In the genomic region with DNA sequence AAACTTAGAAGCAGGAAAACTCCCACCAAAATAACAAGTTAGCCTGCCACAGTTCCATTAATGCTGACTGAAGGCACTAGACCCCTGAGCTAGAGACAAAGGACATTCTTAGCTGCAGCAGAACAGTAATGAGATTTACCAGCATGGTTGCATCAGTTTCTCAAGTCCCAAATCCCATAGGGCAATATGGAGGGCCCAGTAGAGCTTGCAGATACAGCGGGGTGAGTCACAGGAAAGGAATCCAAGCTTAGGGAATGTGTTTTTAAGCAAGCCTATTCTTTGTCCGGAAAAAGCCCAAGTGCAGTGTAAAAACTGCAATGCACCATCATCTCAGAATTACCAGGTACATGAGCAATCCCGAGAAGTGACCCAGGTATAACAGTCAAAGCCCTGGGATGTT, we compare ENCODE assay signal across 13 cellular contexts. TPM values are rescaled to one million over a fixed set of nuclear protein-coding genes. Genes with fewer than 3 reads are reported as not detected.
DNase-seq lines count a peak whose midpoint lies in the region; ATAC-seq, FAIRE-seq and TF ChIP-seq lines count a peak whose summit lies in the region.
"Had no signal": no experiment of that assay in that cellular context is flagged by ENCODE, and none has a peak within 500 bp of the region (broad histone marks: within the 10 kb centered on the region; RNA-seq: fewer than 3 reads in every experiment).

No MANE protein-coding gene starts in this region.

- CTCF ChIA-PET in A549 (lab: Yijun Ruan, JAX) = no interaction called here

- no peak for TF ChIP-seq EP300 in A549 (IDR thresholded peaks at IDR 0.05)
- TF ChIP-seq EP300 in esophagus muscularis mucosa (IDR thresholded peaks at IDR 0.05) = no peak

- H3K4me3 ChIP-seq in A549 = no peak overlapping the region
- H3K4me3 ChIP-seq in hepatocyte = no peak overlapping the region
- H3K4me3 ChIP-seq in small intestine (ENCODE audit: low read depth in 1 of 2, low read length in 2 of 2) = no peak overlapping the region
- H3K4me3 ChIP-seq in esophagus muscularis mucosa = no peak overlapping the region
- H3K4me3 ChIP-seq in lower lobe of right lung = no peak overlapping the region
- H3K4me3 ChIP-seq: prostate gland had no signal

- H4K20me1 ChIP-seq in hepatocyte (ENCODE audit: insufficient read depth, poor library complexity, severe bottlenecking) = no peaks in the 10 kb centered on the region

- H3K4me2 ChIP-seq in A549 (0 out of 3 replicates have a peak overlapping the region, but pooled peaks have one; percentile 14), hepatocyte (no peak overlapping the region)

- H3K9me2 ChIP-seq in hepatocyte (replicated peaks; ENCODE audit: insufficient read depth) = no peaks in the 10 kb centered on the region

- no peak overlapping the region for H2AFZ ChIP-seq in hepatocyte

- TF ChIP-seq RAD21 in A549 (conservative IDR thresholded peaks at IDR 0.05 in 1 of 2, IDR thresholded peaks at IDR 0.05 in 1 of 2) = no peak

- TF ChIP-seq CTCF in A549 (IDR thresholded peaks at IDR 0.05) (no peak), hepatocyte (IDR thresholded peaks at IDR 0.05; ENCODE audit: poor library complexity) (no peak), esophagus muscularis mucosa (IDR thresholded peaks at IDR 0.05) (no peak), lower lobe of right lung (IDR thresholded peaks at IDR 0.05) (no peak)

- H3K36me3 ChIP-seq in hepatocyte (replicated peaks; ENCODE audit: insufficient read depth, low read depth) = no peaks in the 10 kb centered on the region
- no peaks in the 10 kb centered on the region for H3K36me3 ChIP-seq in small intestine (ENCODE audit: control insufficient read depth in 2 of 2, insufficient read depth in 2 of 2, low read length in 2 of 2)
- H3K36me3 ChIP-seq in esophagus muscularis mucosa = no peaks in the 10 kb centered on the region
- no peaks in the 10 kb centered on the region for H3K36me3 ChIP-seq in lower lobe of right lung
- H3K36me3 ChIP-seq: prostate gland had no signal

- TF ChIP-seq POLR2A in A549 (IDR thresholded peaks at IDR 0.05; ENCODE audit: low read length) (no peak), esophagus muscularis mucosa (IDR thresholded peaks at IDR 0.05; ENCODE audit: low read depth) (no peak)

- DNase-seq in A549 (ENCODE audit: low read depth in 1 of 2, low spot score in 1 of 2) = peak in 1 of 2 experiments; percentile 11
- DNase-seq in HK-2 (ENCODE audit: unreplicated experiment) = peak; percentile 26
- peak; percentile 84 for DNase-seq in amniotic epithelial cell (ENCODE audit: low read depth)
- DNase-seq in hepatocyte (ENCODE audit: low spot score) = peak; percentile 31
- no peak for DNase-seq in small intestine
- no peak for DNase-seq in esophagus muscularis mucosa (ENCODE audit: extremely low spot score)
- DNase-seq in NCI-H345 (lab: John Stamatoyannopoulos, UW) = no peak
- DNase-seq in lower lobe of right lung = no peak
- DNase-seq: NCI-H1694 treated with DMSO at 0.1 percent for 48 hours had no signal

- FAIRE-seq in A549 (lab: Jason Lieb, UNC) (no peak), small intestine (lab: Jason Lieb, UNC) (no peak)
- FAIRE-seq: GM12891 had no signal

- H3K27ac ChIP-seq in A549 (no peak overlapping the region), hepatocyte (no peak overlapping the region), small intestine (ENCODE audit: low read depth in 1 of 2, low read length in 1 of 2) (no peak overlapping the region), esophagus muscularis mucosa (replicated peaks in 1 of 4) (no peak overlapping the region), lower lobe of right lung (no peak overlapping the region)
- H3K27ac ChIP-seq: prostate gland had no signal

- no peaks in the 10 kb centered on the region for H3K79me2 ChIP-seq in hepatocyte

- ATAC-seq in A549 (no peak), lower lobe of right lung (no peak)

- 47% methylated on average over 3 of the region's 3 CpGs for WGBS in A549 (ENCODE audit: missing lambda C conversion rate)
- 60% methylated on average over 3 of the region's 3 CpGs for WGBS in hepatocyte (ENCODE audit: low lambda C conversion rate, missing lambda C conversion rate)
- WGBS in small intestine, 3 donors = 83 to 85% (median 84%) methylated on average over 3 of the region's 3 CpGs
- 79% methylated on average over 3 of the region's 3 CpGs for WGBS in esophagus muscularis mucosa

- H3K9me3 ChIP-seq in A549 = no peaks in the 10 kb centered on the region
- H3K9me3 ChIP-seq in hepatocyte (ENCODE audit: low read depth) = no peaks in the 10 kb centered on the region
- H3K9me3 ChIP-seq in small intestine (ENCODE audit: control insufficient read depth, low read depth) = no peaks in the 10 kb centered on the region
- H3K9me3 ChIP-seq in esophagus muscularis mucosa = no peaks in the 10 kb centered on the region
- H3K9me3 ChIP-seq in lower lobe of right lung = no peaks in the 10 kb centered on the region
- H3K9me3 ChIP-seq: prostate gland had no signal

- H3K27me3 ChIP-seq in hepatocyte = no peaks in the 10 kb centered on the region
- H3K27me3 ChIP-seq in small intestine (ENCODE audit: control insufficient read depth in 2 of 2, insufficient read depth in 2 of 2, low read length in 2 of 2) = no peaks in the 10 kb centered on the region
- no peaks in the 10 kb centered on the region for H3K27me3 ChIP-seq in esophagus muscularis mucosa
- H3K27me3 ChIP-seq in lower lobe of right lung (ENCODE audit: low read depth) = no peaks in the 10 kb centered on the region

- H3K4me1 ChIP-seq in A549 (no peaks in the 10 kb centered on the region), hepatocyte (ENCODE audit: insufficient read depth) (no peaks in the 10 kb centered on the region), small intestine (ENCODE audit: control insufficient read depth in 2 of 2, insufficient read depth in 1 of 2, low read depth in 1 of 2, low read length in 1 of 2) (no peaks in the 10 kb centered on the region), esophagus muscularis mucosa (peaks cover 0 to 9% (median 0%) of the 10 kb centered on the region in 4 donors), lower lobe of right lung (no peaks in the 10 kb centered on the region)
- H3K4me1 ChIP-seq: prostate gland had no signal

- POLR2A ChIA-PET in A549 (lab: Yijun Ruan, JAX) = no interaction called here

- intact Hi-C loops in esophagus muscularis mucosa (cut with DNase I) (no loop called here), lower lobe of right lung (cut with DNase I) (no loop called here)

TF ChIP-seq in A549, 52 proteins besides CTCF, POLR2A, EP300 and RAD21:
- TF ChIP-seq PHF8 (IDR thresholded peaks at IDR 0.05; ENCODE audit: borderline replicate concordance, low read depth) = no peak
- TF ChIP-seq BHLHE40 (IDR thresholded peaks at IDR 0.05; ENCODE audit: low read depth, low read length) = no peak
- TF ChIP-seq RCOR1 (IDR thresholded peaks at IDR 0.05; ENCODE audit: low read depth, low read length) = no peak
- TF ChIP-seq SREBF2 (IDR thresholded peaks at IDR 0.05) = no peak
- TF ChIP-seq, protein P1, sequence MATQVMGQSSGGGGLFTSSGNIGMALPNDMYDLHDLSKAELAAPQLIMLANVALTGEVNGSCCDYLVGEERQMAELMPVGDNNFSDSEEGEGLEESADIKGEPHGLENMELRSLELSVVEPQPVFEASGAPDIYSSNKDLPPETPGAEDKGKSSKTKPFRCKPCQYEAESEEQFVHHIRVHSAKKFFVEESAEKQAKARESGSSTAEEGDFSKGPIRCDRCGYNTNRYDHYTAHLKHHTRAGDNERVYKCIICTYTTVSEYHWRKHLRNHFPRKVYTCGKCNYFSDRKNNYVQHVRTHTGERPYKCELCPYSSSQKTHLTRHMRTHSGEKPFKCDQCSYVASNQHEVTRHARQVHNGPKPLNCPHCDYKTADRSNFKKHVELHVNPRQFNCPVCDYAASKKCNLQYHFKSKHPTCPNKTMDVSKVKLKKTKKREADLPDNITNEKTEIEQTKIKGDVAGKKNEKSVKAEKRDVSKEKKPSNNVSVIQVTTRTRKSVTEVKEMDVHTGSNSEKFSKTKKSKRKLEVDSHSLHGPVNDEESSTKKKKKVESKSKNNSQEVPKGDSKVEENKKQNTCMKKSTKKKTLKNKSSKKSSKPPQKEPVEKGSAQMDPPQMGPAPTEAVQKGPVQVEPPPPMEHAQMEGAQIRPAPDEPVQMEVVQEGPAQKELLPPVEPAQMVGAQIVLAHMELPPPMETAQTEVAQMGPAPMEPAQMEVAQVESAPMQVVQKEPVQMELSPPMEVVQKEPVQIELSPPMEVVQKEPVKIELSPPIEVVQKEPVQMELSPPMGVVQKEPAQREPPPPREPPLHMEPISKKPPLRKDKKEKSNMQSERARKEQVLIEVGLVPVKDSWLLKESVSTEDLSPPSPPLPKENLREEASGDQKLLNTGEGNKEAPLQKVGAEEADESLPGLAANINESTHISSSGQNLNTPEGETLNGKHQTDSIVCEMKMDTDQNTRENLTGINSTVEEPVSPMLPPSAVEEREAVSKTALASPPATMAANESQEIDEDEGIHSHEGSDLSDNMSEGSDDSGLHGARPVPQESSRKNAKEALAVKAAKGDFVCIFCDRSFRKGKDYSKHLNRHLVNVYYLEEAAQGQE (IDR thresholded peaks at IDR 0.05) = no peak
- no peak for TF ChIP-seq CHD2 (IDR thresholded peaks at IDR 0.05; ENCODE audit: low read length, partially characterized antibody)
- no peak for TF ChIP-seq ELK1 (IDR thresholded peaks at IDR 0.05; ENCODE audit: low read depth, low read length)
- TF ChIP-seq NR3C1 (IDR thresholded peaks at IDR 0.05) = no peak
TF ChIP-seq in A549: peak in this region for 0.

RNA-seq across cellular contexts. Expression of gene EXOC1L, which starts 51.3 kb away (rescaled TPM):
- polyA plus RNA-seq in A549 (2011; rRNA removed) (not detected in 2 replicates), A549 (2017; fragmentation: RNase III; extraction: RNeasy Plus Mini Kit Qiagen cat#74134 plus additional on column Dnase treatment) (not detected in 3 replicates), hepatocyte (not detected in 2 replicates), small intestine (under 1 TPM in 1 of 3 donors, not detected in 2; 0.31 TPM)
- not detected in 2 replicates for polyA plus RNA-seq in A549 (2012; cell fraction: cytosol; rRNA removed)
- polyA plus RNA-seq in A549 (2012; cell fraction: nucleus; rRNA removed) = not detected in 2 replicates
- not detected in 2 replicates for polyA minus RNA-seq in A549 (2011; rRNA and poly(A)+ RNA removed)
- total RNA-seq in hepatocyte (not detected in 2 replicates), esophagus muscularis mucosa (not detected), lower lobe of right lung (not detected)
- total RNA-seq: activated CD8-positive, alpha-beta memory T cell treated with anti-CD3 and anti-CD28 coated beads for 36 hours; prostate gland had no signal
- polyA plus RNA-seq: BJ had no signal

Comparison
In these comparisons a context has a peak if more than half of its experiments do, and no peak if none do; other contexts are left out.
1. DNase-seq: peak in HK-2 (single experiment), amniotic epithelial cell (single experiment) and hepatocyte (single experiment); none in small intestine (single experiment), esophagus muscularis mucosa (single experiment), NCI-H345 (single experiment) and lower lobe of right lung (single experiment).